Comparison of ENCODE assay signal across 2 cellular contexts in the genomic region with DNA sequence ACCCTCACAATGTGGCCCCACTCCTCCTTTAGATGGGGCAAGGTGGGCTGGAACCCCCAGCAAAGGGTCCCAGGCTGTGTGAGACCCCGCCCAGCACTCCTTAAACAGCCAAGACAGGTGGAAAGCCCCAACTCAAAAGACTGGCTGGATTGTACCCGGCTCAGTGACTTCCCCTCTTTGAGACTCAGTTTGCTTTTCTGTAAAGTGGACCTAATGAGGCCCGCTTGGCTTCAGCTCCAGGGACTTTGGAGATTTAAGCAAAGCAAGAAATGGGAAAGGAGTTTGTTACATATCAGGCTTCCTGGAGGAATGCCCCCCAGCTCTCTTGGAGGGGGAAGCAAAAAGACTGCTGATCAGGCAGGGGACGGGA.
TF ChIP-seq lines count a peak whose summit lies in the region.

No MANE protein-coding gene starts in this region.

TF ChIP-seq in HepG2, 621 proteins besides CTCF, POLR2A, EP300 and RAD21:
- TF ChIP-seq POLR2G (IDR thresholded peaks at IDR 0.05; ENCODE audit: low read depth, low read length) (peak; percentile 42; the same call in 1 of the 2 replicates), ZNF263 (CRISPR knock-in tag; IDR thresholded peaks at IDR 0.05) (0 out of 2 replicates have a peak, but pooled peaks have one; percentile 23), SPEN (CRISPR knock-in tag; IDR thresholded peaks at IDR 0.05; ENCODE audit: low read depth) (0 out of 2 replicates have a peak, but pooled peaks have one; percentile 23), CHD2 (IDR thresholded peaks at IDR 0.05; ENCODE audit: low read depth, low read length) (no peak), PATZ1 (CRISPR knock-in tag; IDR thresholded peaks at IDR 0.05) (0 out of 2 replicates have a peak, but pooled peaks have one; percentile 13), PHF8 (CRISPR knock-in tag; IDR thresholded peaks at IDR 0.05) (no peak), SMARCC2 (IDR thresholded peaks at IDR 0.05) (no peak), RBM22 (optimal IDR thresholded peaks at IDR 0.05; ENCODE audit: low read length) (peak; percentile 18), ZNF749 (CRISPR knock-in tag; IDR thresholded peaks at IDR 0.05; ENCODE audit: borderline replicate concordance) (no peak), ZNF629 (CRISPR knock-in tag; conservative IDR thresholded peaks at IDR 0.05) (peak; percentile 81), ZNF773 (CRISPR knock-in tag; IDR thresholded peaks at IDR 0.05; ENCODE audit: borderline replicate concordance) (no peak), SSRP1 (CRISPR knock-in tag; IDR thresholded peaks at IDR 0.05) (peak; percentile 16; the same call in 1 of the 2 replicates), ATF2 (CRISPR knock-in tag; IDR thresholded peaks at IDR 0.05) (no peak), ZFP90 (CRISPR knock-in tag; IDR thresholded peaks at IDR 0.05; ENCODE audit: borderline replicate concordance) (peak; percentile 39; the same call in 1 of the 2 replicates), HIC2 (CRISPR knock-in tag; IDR thresholded peaks at IDR 0.05; ENCODE audit: low read depth) (no peak), PAF1 (CRISPR knock-in tag; IDR thresholded peaks at IDR 0.05) (0 out of 2 replicates have a peak, but pooled peaks have one; percentile 12)
- TF ChIP-seq, protein P1, sequence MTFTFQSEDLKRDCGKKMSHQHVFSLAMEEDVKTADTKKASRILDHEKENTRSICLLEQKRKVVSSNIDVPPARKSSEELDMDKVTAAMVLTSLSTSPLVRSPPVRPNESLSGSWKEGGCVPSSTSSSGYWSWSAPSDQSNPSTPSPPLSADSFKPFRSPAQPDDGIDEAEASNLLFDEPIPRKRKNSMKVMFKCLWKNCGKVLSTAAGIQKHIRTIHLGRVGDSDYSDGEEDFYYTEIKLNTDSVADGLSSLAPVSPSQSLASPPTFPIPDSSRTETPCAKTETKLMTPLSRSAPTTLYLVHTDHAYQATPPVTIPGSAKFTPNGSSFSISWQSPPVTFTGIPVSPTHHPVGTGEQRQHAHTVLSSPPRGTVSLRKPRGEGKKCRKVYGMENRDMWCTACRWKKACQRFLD (CRISPR knock-in tag; IDR thresholded peaks at IDR 0.05; ENCODE audit: borderline replicate concordance), result 0 out of 2 replicates have a peak, but pooled peaks have one; percentile 40
- TF ChIP-seq, protein P2, sequence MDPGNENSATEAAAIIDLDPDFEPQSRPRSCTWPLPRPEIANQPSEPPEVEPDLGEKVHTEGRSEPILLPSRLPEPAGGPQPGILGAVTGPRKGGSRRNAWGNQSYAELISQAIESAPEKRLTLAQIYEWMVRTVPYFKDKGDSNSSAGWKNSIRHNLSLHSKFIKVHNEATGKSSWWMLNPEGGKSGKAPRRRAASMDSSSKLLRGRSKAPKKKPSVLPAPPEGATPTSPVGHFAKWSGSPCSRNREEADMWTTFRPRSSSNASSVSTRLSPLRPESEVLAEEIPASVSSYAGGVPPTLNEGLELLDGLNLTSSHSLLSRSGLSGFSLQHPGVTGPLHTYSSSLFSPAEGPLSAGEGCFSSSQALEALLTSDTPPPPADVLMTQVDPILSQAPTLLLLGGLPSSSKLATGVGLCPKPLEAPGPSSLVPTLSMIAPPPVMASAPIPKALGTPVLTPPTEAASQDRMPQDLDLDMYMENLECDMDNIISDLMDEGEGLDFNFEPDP (CRISPR knock-in tag; conservative IDR thresholded peaks at IDR 0.05), result 0 out of 2 replicates have a peak, but pooled peaks have one; percentile 55

TF ChIP-seq in H1, 55 proteins besides CTCF, POLR2A, EP300 and RAD21:
- no peak for TF ChIP-seq ASH2L (IDR thresholded peaks at IDR 0.05; ENCODE audit: low read length)
- TF ChIP-seq CEBPB (IDR thresholded peaks at IDR 0.05; ENCODE audit: low read depth, low read length), result no peak
- TF ChIP-seq POU5F1 (IDR thresholded peaks at IDR 0.05; ENCODE audit: low read depth, low read length), result no peak
- no peak for TF ChIP-seq ATF3 (IDR thresholded peaks at IDR 0.05; ENCODE audit: insufficient read depth, low read depth, low read length)
- TF ChIP-seq SRF (IDR thresholded peaks at IDR 0.05; ENCODE audit: low read depth, low read length), result no peak
- TF ChIP-seq CHD2 (IDR thresholded peaks at IDR 0.05; ENCODE audit: low read length), result no peak
- TF ChIP-seq TEAD4 (IDR thresholded peaks at IDR 0.05; ENCODE audit: low read depth, low read length), result no peak
- no peak for TF ChIP-seq NANOG (IDR thresholded peaks at IDR 0.05; ENCODE audit: insufficient read depth, low read depth, low read length, poor library complexity, severe bottlenecking)
- no peak for TF ChIP-seq SP1 (IDR thresholded peaks at IDR 0.05; ENCODE audit: low read depth, low read length)
- TF ChIP-seq CREB1 (IDR thresholded peaks at IDR 0.05), result no peak
- TF ChIP-seq TAF1 (IDR thresholded peaks at IDR 0.05; ENCODE audit: low read depth, low read length), result no peak
- no peak for TF ChIP-seq GTF2F1 (IDR thresholded peaks at IDR 0.05; ENCODE audit: borderline replicate concordance, low read depth, low read length)
- no peak for TF ChIP-seq SIX5 (IDR thresholded peaks at IDR 0.05; ENCODE audit: low read depth, low read length)
- no peak for TF ChIP-seq SP2 (IDR thresholded peaks at IDR 0.05; ENCODE audit: low read length)
- TF ChIP-seq, protein P3, sequence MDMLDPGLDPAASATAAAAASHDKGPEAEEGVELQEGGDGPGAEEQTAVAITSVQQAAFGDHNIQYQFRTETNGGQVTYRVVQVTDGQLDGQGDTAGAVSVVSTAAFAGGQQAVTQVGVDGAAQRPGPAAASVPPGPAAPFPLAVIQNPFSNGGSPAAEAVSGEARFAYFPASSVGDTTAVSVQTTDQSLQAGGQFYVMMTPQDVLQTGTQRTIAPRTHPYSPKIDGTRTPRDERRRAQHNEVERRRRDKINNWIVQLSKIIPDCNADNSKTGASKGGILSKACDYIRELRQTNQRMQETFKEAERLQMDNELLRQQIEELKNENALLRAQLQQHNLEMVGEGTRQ (IDR thresholded peaks at IDR 0.05; ENCODE audit: low read length), result no peak
